ENCODE assay signal across 18 cellular contexts in the genomic region with DNA sequence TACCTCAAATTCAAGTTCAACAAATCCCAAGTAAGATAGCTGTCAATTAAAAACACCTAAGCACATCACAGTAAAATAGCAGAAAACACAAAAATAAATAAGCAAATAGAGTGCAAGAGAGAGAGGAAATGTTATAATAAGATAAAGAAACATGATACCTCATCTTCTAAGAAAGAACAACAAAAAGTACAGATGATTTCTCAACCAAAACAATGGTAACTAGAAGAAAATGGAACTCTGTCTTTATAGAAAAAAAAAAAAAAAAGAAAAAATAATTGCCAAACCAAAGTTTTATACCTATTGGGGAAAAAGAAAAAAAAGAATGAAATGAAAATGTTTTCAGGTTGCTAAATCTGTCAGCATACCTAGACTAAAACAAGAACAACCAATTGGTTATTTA.
"Had no signal": no experiment of that assay in that cellular context is flagged by ENCODE, and none has a peak within 500 bp of the region (broad histone marks: within the 10 kb centered on the region; RNA-seq: fewer than 3 reads in every experiment).

No MANE protein-coding gene starts in this region.

- H3K9me3 ChIP-seq: body of pancreas, prostate gland, right lobe of liver had no signal

- H3K4me1 ChIP-seq: adrenal gland, body of pancreas, prostate gland, right lobe of liver had no signal

- H3K27ac ChIP-seq: adrenal gland, body of pancreas, prostate gland, right lobe of liver had no signal

- H3K27me3 ChIP-seq: adrenal gland, body of pancreas, right lobe of liver had no signal

- H3K4me3 ChIP-seq: adrenal gland, body of pancreas, lung, mucosa of descending colon, prostate gland, right lobe of liver had no signal

- ATAC-seq: activated T-helper 17 cell treated with anti-CD3 and anti-CD28 coated beads, Interleukin-2, amount 50 U/mL, for 72 hours; body of pancreas; left colon; mucosa of descending colon; natural killer cell; right lobe of liver had no signal

- H3K36me3 ChIP-seq: adrenal gland, prostate gland, right lobe of liver had no signal

- DNase-seq: activated CD4-positive, alpha-beta T cell treated with anti-CD3 and anti-CD28 coated beads, Interleukin-2, amount 50 U/mL, for 1 hour; activated naive CD4-positive, alpha-beta T cell treated with anti-CD3 and anti-CD28 coated beads, Interleukin-2, amount 10 ng/mL, durations not matched to agents 7 days and 5 days; activated T-cell treated with anti-CD3 and anti-CD28 coated beads for 4 hours; adrenal gland; body of pancreas; cortex of kidney; effector memory CD4-positive, alpha-beta T cell; erythroblast; foreskin fibroblast; left colon; mucosa of descending colon; natural killer cell; right lobe of liver; stimulated activated naive CD4-positive, alpha-beta T cell treated with Interleukin-2 at 50 U/mL for 16 hours; trophoblast cell had no signal
